In the genomic region with DNA sequence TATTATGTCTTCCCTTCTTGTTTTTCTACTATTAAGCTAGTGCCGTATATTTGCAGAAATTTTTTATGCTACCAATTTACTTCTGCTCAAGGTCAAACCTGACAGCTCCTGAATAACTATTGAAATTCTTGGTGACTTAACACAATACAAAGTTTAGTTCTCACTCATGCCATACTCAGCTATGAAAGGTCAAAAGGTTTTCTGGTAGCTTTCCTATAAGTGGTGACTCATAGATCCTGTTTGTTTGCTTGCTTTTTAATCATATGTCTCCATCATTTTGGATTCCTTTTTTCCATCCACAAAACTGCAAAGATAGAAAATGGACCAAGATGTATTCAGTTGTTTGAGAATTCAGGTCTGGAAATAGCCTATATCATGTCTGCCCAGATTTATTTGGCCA, we compare ENCODE assay signal across 17 cellular contexts.
DNase-seq lines count a peak whose midpoint lies in the region; TF ChIP-seq lines count a peak whose summit lies in the region.
"Had no signal": no experiment of that assay in that cellular context is flagged by ENCODE, and none has a peak within 500 bp of the region (broad histone marks: within the 10 kb centered on the region; RNA-seq: fewer than 3 reads in every experiment).

No MANE protein-coding gene starts in this region.

- H3K27me3 ChIP-seq in endodermal cell (ENCODE audit: control insufficient read depth, insufficient read depth, low read length, poor library complexity, severe bottlenecking): no peaks in the 10 kb centered on the region
- H3K27me3 ChIP-seq: Peyer's patch had no signal

- H3K27ac Mint-ChIP-seq in endodermal cell: no peak overlapping the region
- H3K27ac Mint-ChIP-seq in activated T-cell treated with anti-CD3 and anti-CD28 coated beads, Interleukin-2, amount 50 U/mL, for 24 hours: no peak overlapping the region
- H3K27ac Mint-ChIP-seq: H9 had no signal

- DNase-seq in DMS53 (lab: John Stamatoyannopoulos, UW) (peak; percentile 56), RKO (ENCODE audit: low spot score) (peak; percentile 14), choroid plexus epithelial cell (ENCODE audit: low read depth) (peak; percentile 3), kidney tubule cell (ENCODE audit: low spot score) (peak; percentile 12), AG20443 (ENCODE audit: low spot score) (no peak), endodermal cell (no peak), activated T-cell treated with anti-CD3 and anti-CD28 coated beads for 4 hours (no peak)
- no peak for DNase-seq in activated T-cell treated with anti-CD3 and anti-CD28 coated beads, Interleukin-2, amount 50 U/mL, for 24 hours
- DNase-seq: DMS153, H9, IMR-90, Kasumi-1, NCI-H1417 treated with DMSO at 0.1 percent for 48 hours, NCI-H2029 treated with DMSO at 0.1 percent for 48 hours, NCI-H510A treated with DMSO at 0.1 percent for 48 hours, Peyer's patch, SHP77 treated with DMSO at 0.1 percent for 48 hours had no signal

- TF ChIP-seq CTCF in choroid plexus epithelial cell (conservative IDR thresholded peaks at IDR 0.05; ENCODE audit: low read depth, low read length): no peak
- no peak for TF ChIP-seq CTCF in endodermal cell (conservative IDR thresholded peaks at IDR 0.05)

- H3K36me3 ChIP-seq in endodermal cell (ENCODE audit: control insufficient read depth, insufficient read depth, low read length): no peaks in the 10 kb centered on the region
- H3K36me3 ChIP-seq: Peyer's patch had no signal

- no peaks in the 10 kb centered on the region for H3K4me1 Mint-ChIP-seq in endodermal cell
- no peaks in the 10 kb centered on the region for H3K4me1 Mint-ChIP-seq in activated T-cell treated with anti-CD3 and anti-CD28 coated beads, Interleukin-2, amount 50 U/mL, for 24 hours (ENCODE audit: low read depth)
- H3K4me1 Mint-ChIP-seq: H9 had no signal

- H3K27me3 Mint-ChIP-seq in endodermal cell (ENCODE audit: insufficient read depth): no peaks in the 10 kb centered on the region
- H3K27me3 Mint-ChIP-seq in activated T-cell treated with anti-CD3 and anti-CD28 coated beads, Interleukin-2, amount 50 U/mL, for 24 hours: no peaks in the 10 kb centered on the region

- H3K27ac ChIP-seq in endodermal cell (ENCODE audit: low read depth, low read length): no peak overlapping the region
- H3K27ac ChIP-seq: Peyer's patch had no signal

- no peaks in the 10 kb centered on the region for H3K9me3 Mint-ChIP-seq in endodermal cell
- H3K9me3 Mint-ChIP-seq in activated T-cell treated with anti-CD3 and anti-CD28 coated beads, Interleukin-2, amount 50 U/mL, for 24 hours: peaks cover 14% of the 10 kb centered on the region
- H3K9me3 Mint-ChIP-seq: H9 had no signal

- no peak overlapping the region for H3K4me3 Mint-ChIP-seq in endodermal cell
- H3K4me3 Mint-ChIP-seq in activated T-cell treated with anti-CD3 and anti-CD28 coated beads, Interleukin-2, amount 50 U/mL, for 24 hours: no peak overlapping the region
- H3K4me3 Mint-ChIP-seq: H9 had no signal

- no peaks in the 10 kb centered on the region for H3K4me1 ChIP-seq in endodermal cell (ENCODE audit: control insufficient read depth, insufficient read depth, low read length)
- H3K4me1 ChIP-seq: Peyer's patch had no signal

- no peaks in the 10 kb centered on the region for H3K36me3 Mint-ChIP-seq in endodermal cell (ENCODE audit: low read depth)
- no peaks in the 10 kb centered on the region for H3K36me3 Mint-ChIP-seq in activated T-cell treated with anti-CD3 and anti-CD28 coated beads, Interleukin-2, amount 50 U/mL, for 24 hours (ENCODE audit: low read depth)

- no peak overlapping the region for H3K9ac ChIP-seq in endodermal cell (ENCODE audit: extremely low read depth, low read length, poor library complexity, severe bottlenecking)

- no peaks in the 10 kb centered on the region for H3K9me3 ChIP-seq in endodermal cell (ENCODE audit: control insufficient read depth, low read length)
- H3K9me3 ChIP-seq: Peyer's patch had no signal

- 87 to 92% methylated on average over 1 of the region's 1 CpG for WGBS in endodermal cell (ENCODE audit: insufficient coverage in 1 of 2, insufficient read length in 1 of 2), 2 experiments

- H3K4me3 ChIP-seq in choroid plexus epithelial cell (ENCODE audit: low read depth, low read length): no peak overlapping the region
- no peak overlapping the region for H3K4me3 ChIP-seq in endodermal cell (ENCODE audit: low read length)
- H3K4me3 ChIP-seq: Peyer's patch had no signal

Comparison
In these comparisons a context has a peak if more than half of its experiments do, and no peak if none do; other contexts are left out.
1. DNase-seq: peak in DMS53 (single experiment), RKO (single experiment), choroid plexus epithelial cell (single experiment) and kidney tubule cell (single experiment); none in AG20443 (single experiment), endodermal cell (single experiment), activated T-cell treated with anti-CD3 and anti-CD28 coated beads, Interleukin-2, amount 50 U/mL, for 24 hours (single experiment) and activated T-cell treated with anti-CD3 and anti-CD28 coated beads for 4 hours (single experiment).